ENCODE assay signal across 18 cellular contexts in genomic region chr9:81650836-81651545, GRCh38.
"Had no signal": no experiment of that assay in that cellular context is flagged by ENCODE, and none has a peak within 500 bp of the region (broad histone marks: within the 10 kb centered on the region; RNA-seq: fewer than 3 reads in every experiment).

No MANE protein-coding gene starts in this region.

- H3K9me3 ChIP-seq: left ventricle myocardium inferior, neutrophil, right atrium auricular region, thyroid gland, vagina had no signal

- H3K4me1 Mint-ChIP-seq: activated CD8-positive, alpha-beta memory T cell treated with anti-CD3 and anti-CD28 coated beads, Interleukin-2, amount 10 ng/mL, durations not matched to agents 7 days and 5 days had no signal

- H3K27ac Mint-ChIP-seq: activated CD8-positive, alpha-beta memory T cell treated with anti-CD3 and anti-CD28 coated beads, Interleukin-2, amount 10 ng/mL, durations not matched to agents 7 days and 5 days; T-helper 17 cell had no signal

- H3K4me3 Mint-ChIP-seq: activated CD8-positive, alpha-beta memory T cell treated with anti-CD3 and anti-CD28 coated beads, Interleukin-2, amount 10 ng/mL, durations not matched to agents 7 days and 5 days; T-helper 17 cell had no signal

- H3K4me1 ChIP-seq: foreskin keratinocyte, right atrium auricular region had no signal

- H3K27ac ChIP-seq: foreskin keratinocyte, left ventricle myocardium inferior, neutrophil, right atrium auricular region, vagina had no signal

- DNase-seq: activated CD4-positive, alpha-beta T cell treated with anti-CD3 and anti-CD28 coated beads, Interleukin-2, amount 50 U/mL, for 4 hours; activated CD8-positive, alpha-beta memory T cell treated with anti-CD3 and anti-CD28 coated beads, Interleukin-2, amount 10 ng/mL, durations not matched to agents 7 days and 5 days; activated T-cell treated with anti-CD3 and anti-CD28 coated beads, Interleukin-2, amount 50 U/mL, for 48 hours; aorta; foreskin keratinocyte; head of caudate nucleus; left ventricle myocardium inferior; mesenchymal stem cell; small intestine; T-helper 17 cell; thyroid gland had no signal

- H3K36me3 ChIP-seq: neutrophil, thyroid gland had no signal

- H3K27me3 Mint-ChIP-seq: activated CD8-positive, alpha-beta memory T cell treated with anti-CD3 and anti-CD28 coated beads, Interleukin-2, amount 10 ng/mL, durations not matched to agents 7 days and 5 days; T-helper 17 cell had no signal

- FAIRE-seq: bronchial epithelial cell, endothelial cell of umbilical vein, islet of Langerhans, small intestine had no signal

- H3K4me3 ChIP-seq: left ventricle myocardium inferior, right atrium auricular region, thyroid gland, vagina had no signal

- H3K36me3 Mint-ChIP-seq: activated CD8-positive, alpha-beta memory T cell treated with anti-CD3 and anti-CD28 coated beads, Interleukin-2, amount 10 ng/mL, durations not matched to agents 7 days and 5 days had no signal

- ATAC-seq: activated CD4-positive, CD25-positive, alpha-beta regulatory T cell treated with anti-CD3 and anti-CD28 coated beads, Interleukin-2, amount 50 U/mL, for 24 hours; activated CD8-positive, alpha-beta memory T cell treated with anti-CD3 and anti-CD28 coated beads, Interleukin-2, amount 10 ng/mL, durations not matched to agents 7 days and 5 days; foreskin keratinocyte; T-helper 17 cell had no signal
